1 cellular context compared by ENCODE assay signal in genomic region chr10:43407148-43407575, GRCh38.
A peak's percentile ranks its signal among the peaks of the same experiment; 100 is the strongest.
TF ChIP-seq lines count a peak whose summit lies in the region.

No MANE protein-coding gene starts in this region.

TF ChIP-seq in GM12878, 131 proteins besides CTCF, POLR2A, EP300 and RAD21:
- TF ChIP-seq BACH1 (IDR thresholded peaks at IDR 0.05; ENCODE audit: borderline replicate concordance) (peak; percentile 86), DPF2 (IDR thresholded peaks at IDR 0.05) (no peak; the same call in none of the 2 replicates), IKZF1 (conservative IDR thresholded peaks at IDR 0.05) (peak; percentile 61), ZSCAN29 (IDR thresholded peaks at IDR 0.05) (0 out of 2 replicates have a peak, but pooled peaks have one; percentile 4), SMARCA5 (IDR thresholded peaks at IDR 0.05) (peak; percentile 22; the same call in 1 of the 2 replicates), GATAD2B (conservative IDR thresholded peaks at IDR 0.05; ENCODE audit: low read depth) (peak; percentile 47), ZNF687 (IDR thresholded peaks at IDR 0.05) (peak; percentile 68), BHLHE40 (IDR thresholded peaks at IDR 0.05; ENCODE audit: borderline replicate concordance in 1 of 2, low read depth in 2 of 2, low read length in 1 of 2) (peak in 1 of 2 experiments; percentile 58; a peak in 2 of 4 replicates), EGR1 (IDR thresholded peaks at IDR 0.05; ENCODE audit: borderline replicate concordance in 1 of 2, low read depth in 2 of 2, low read length in 2 of 2) (peak in 1 of 2 experiments; percentile 30; a peak in 1 of 3 replicates), ZNF217 (IDR thresholded peaks at IDR 0.05) (peak; percentile 38; the same call in 1 of the 2 replicates), CHD2 (IDR thresholded peaks at IDR 0.05; ENCODE audit: borderline replicate concordance, low read depth, low read length) (0 out of 2 replicates have a peak, but pooled peaks have one; percentile 9), YBX1 (IDR thresholded peaks at IDR 0.05) (no peak), RCOR1 (conservative IDR thresholded peaks at IDR 0.05; ENCODE audit: low read depth, low read length) (no peak), TAF1 (IDR thresholded peaks at IDR 0.05; ENCODE audit: borderline replicate concordance, low read depth, low read length) (peak; percentile 32; the same call in 1 of the 2 replicates), ATF7 (IDR thresholded peaks at IDR 0.05; ENCODE audit: low read depth) (no peak), CREB1 (IDR thresholded peaks at IDR 0.05; ENCODE audit: low read depth) (no peak), PAX5 (IDR thresholded peaks at IDR 0.05; ENCODE audit: borderline replicate concordance, low read depth, low read length) (no peak), SRF (IDR thresholded peaks at IDR 0.05; ENCODE audit: low read depth in 2 of 2, low read length in 2 of 2) (no peak), ZBED1 (IDR thresholded peaks at IDR 0.05; ENCODE audit: borderline replicate concordance) (no peak), YY1 (IDR thresholded peaks at IDR 0.05; ENCODE audit: low read depth, low read length) (peak; percentile 54; the same call in 1 of the 2 replicates), NKRF (conservative IDR thresholded peaks at IDR 0.05) (peak; percentile 54; the same call in 1 of the 2 replicates), BCL3 (IDR thresholded peaks at IDR 0.05; ENCODE audit: borderline replicate concordance, insufficient read depth, low read depth, low read length, poor library complexity, severe bottlenecking) (peak; percentile 29), LARP7 (IDR thresholded peaks at IDR 0.05) (peak; percentile 71; the same call in 1 of the 2 replicates), TCF3 (IDR thresholded peaks at IDR 0.05; ENCODE audit: borderline replicate concordance, insufficient read depth, low read depth, low read length) (no peak; the same call in 1 of the 2 replicates), NRF1 (conservative IDR thresholded peaks at IDR 0.05; ENCODE audit: low read depth, low read length) (0 out of 2 replicates have a peak, but pooled peaks have one; percentile 31), POU2F2 (IDR thresholded peaks at IDR 0.05; ENCODE audit: borderline replicate concordance, low read depth, low read length) (no peak; the same call in 2 of the 3 replicates), NR2F1 (conservative IDR thresholded peaks at IDR 0.05) (peak; percentile 80), ZNF592 (IDR thresholded peaks at IDR 0.05) (no peak), ZBTB4 (CRISPR knock-in tag; IDR thresholded peaks at IDR 0.05) (no peak), RB1 (IDR thresholded peaks at IDR 0.05; ENCODE audit: borderline replicate concordance) (peak; percentile 71; the same call in 1 of the 2 replicates), NR2C1 (IDR thresholded peaks at IDR 0.05) (peak; percentile 56)
